1 cellular context compared by ENCODE assay signal in the genomic region with DNA sequence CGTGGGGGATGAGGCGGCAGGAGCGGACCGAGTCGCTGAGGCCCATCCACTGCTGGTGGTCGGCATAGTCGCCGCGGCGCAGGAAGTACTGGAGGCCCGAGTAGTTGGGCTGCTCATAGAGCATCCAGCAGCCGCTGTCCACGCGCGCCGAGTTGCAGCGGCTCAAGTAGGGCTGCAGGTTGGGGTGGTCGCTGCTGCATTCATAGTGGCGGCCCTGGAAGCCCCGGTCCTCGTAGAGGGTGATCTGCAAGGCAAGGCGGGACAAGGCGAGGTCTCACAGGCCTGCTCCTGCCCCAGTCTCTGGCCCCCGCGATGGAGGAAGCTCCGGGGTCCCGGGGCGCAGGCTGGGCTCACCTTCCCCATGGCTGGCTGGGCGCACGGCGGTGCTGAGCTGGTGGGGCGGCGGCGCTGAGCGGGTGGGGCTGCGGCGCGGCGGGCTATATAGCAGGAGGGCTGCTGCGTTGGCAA.
TF ChIP-seq lines count a peak whose summit lies in the region.

A gene (minus strand): TSS at position 414 of the 468 bp plus-strand sequence. CDS start 51 bp downstream, at position 363.

TF ChIP-seq in endothelial cell of umbilical vein, 7 proteins besides CTCF, POLR2A, EP300 and RAD21:
- peak; percentile 83 for TF ChIP-seq EZH2 (IDR thresholded peaks at IDR 0.05; ENCODE audit: borderline replicate concordance, low read depth, low read length, severe bottlenecking)
TF ChIP-seq in endothelial cell of umbilical vein: peak in this region for 1; not testable (repeated sequence) for 6.
